In the genomic region with DNA sequence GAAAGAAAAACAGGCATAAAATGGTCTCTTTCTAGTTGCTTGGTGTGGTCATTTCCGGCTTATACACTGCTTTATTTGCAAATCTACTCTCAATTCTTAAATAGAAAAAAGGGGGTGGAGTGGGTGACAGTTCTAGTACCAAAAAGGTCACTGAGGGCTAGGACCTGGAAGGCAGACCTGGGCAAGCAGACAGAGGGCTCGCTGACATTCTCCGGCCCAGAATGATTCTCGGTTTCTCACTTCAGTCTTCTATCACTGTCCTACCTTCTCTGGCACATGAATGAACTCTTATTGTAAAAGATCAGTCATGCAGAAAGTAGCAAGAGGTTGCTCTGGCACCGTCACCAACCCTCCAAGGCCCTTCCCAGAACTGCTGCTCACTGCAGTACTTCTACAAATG, we compare ENCODE assay signal across 13 cellular contexts. TPM values are rescaled to one million over a fixed set of nuclear protein-coding genes. Genes with fewer than 3 reads are reported as not detected.
DNase-seq lines count a peak whose midpoint lies in the region; ATAC-seq and TF ChIP-seq lines count a peak whose summit lies in the region.
"Had no signal": no experiment of that assay in that cellular context is flagged by ENCODE, and none has a peak within 500 bp of the region (broad histone marks: within the 10 kb centered on the region; RNA-seq: fewer than 3 reads in every experiment).

No MANE protein-coding gene starts in this region.

- peaks cover 24% of the 10 kb centered on the region for H3K36me3 Mint-ChIP-seq in endodermal cell (ENCODE audit: low read depth)

- peaks cover 8% of the 10 kb centered on the region; the same call in 1 of the 2 replicates for H3F3A ChIP-seq in DOHH2 (ENCODE audit: control insufficient read depth, insufficient read depth)

- no peak overlapping the region for H3K4me3 Mint-ChIP-seq in endodermal cell

- H3K79me2 ChIP-seq in DOHH2 (ENCODE audit: control insufficient read depth, low read length), result peaks cover 48% of the 10 kb centered on the region

- H3K27me3 ChIP-seq in DOHH2 (ENCODE audit: control insufficient read depth, low read length) (no peaks in the 10 kb centered on the region), endodermal cell (ENCODE audit: control insufficient read depth, insufficient read depth, low read length, poor library complexity, severe bottlenecking) (no peaks in the 10 kb centered on the region), tibial nerve (no peaks in the 10 kb centered on the region)
- H3K27me3 ChIP-seq: BLaER1 treated with 17β-estradiol and CSF1 and Interleukin-3, amounts not matched to agents 10 nM and 100 nM had no signal

- ATAC-seq in GM21529 (IDR thresholded peaks at IDR 0.05; ENCODE audit: unreplicated experiment) (peak; percentile 49), GM21515 (IDR thresholded peaks at IDR 0.05; ENCODE audit: unreplicated experiment) (no peak)

- H3K4me2 ChIP-seq in DOHH2 (ENCODE audit: low read length), result peak overlapping the region; percentile 10; the same call in 1 of the 2 replicates

- no peak for TF ChIP-seq POLR2A in tibial nerve (IDR thresholded peaks at IDR 0.05)

- no peaks in the 10 kb centered on the region for H3K27me3 Mint-ChIP-seq in endodermal cell (ENCODE audit: insufficient read depth)

- H3K36me3 ChIP-seq in DOHH2 (ENCODE audit: control insufficient read depth, low read length), result peaks cover 76% of the 10 kb centered on the region
- H3K36me3 ChIP-seq in endodermal cell (ENCODE audit: control insufficient read depth, insufficient read depth, low read length), result peaks cover 28% of the 10 kb centered on the region
- no peaks in the 10 kb centered on the region for H3K36me3 ChIP-seq in tibial nerve
- H3K36me3 ChIP-seq: BLaER1 treated with 17β-estradiol and CSF1 and Interleukin-3, amounts not matched to agents 10 nM and 100 nM; suprapubic skin had no signal

- H4K20me1 ChIP-seq in DOHH2 (ENCODE audit: control insufficient read depth, insufficient read depth, low read depth, low read length), result no peaks in the 10 kb centered on the region; the same call in 1 of the 2 replicates
- H4K20me1 ChIP-seq: BLaER1 treated with 17β-estradiol and CSF1 and Interleukin-3, amounts not matched to agents 10 nM and 100 nM had no signal

- DNase-seq in NCI-H2081 treated with DMSO at 0.1 percent for 48 hours (lab: John Stamatoyannopoulos, UW) (peak; percentile 37), endodermal cell (no peak), MV-4-11 (lab: John Stamatoyannopoulos, UW) (no peak), NOMO-1 treated with DMSO at 0.1 percent for 48 hours (lab: John Stamatoyannopoulos, UW; ENCODE audit: unreplicated experiment) (no peak), tibial nerve (ENCODE audit: low spot score in 2 of 2) (no peak)
- DNase-seq: islet precursor cell, nucleus accumbens had no signal

- peaks cover 34% of the 10 kb centered on the region for H3K4me1 Mint-ChIP-seq in endodermal cell

- H3K27ac ChIP-seq in DOHH2 (ENCODE audit: low read depth, low read length) (no peak overlapping the region), endodermal cell (ENCODE audit: low read depth, low read length) (no peak overlapping the region), tibial nerve (no peak overlapping the region)
- H3K27ac ChIP-seq: BLaER1 treated with 17β-estradiol and CSF1 and Interleukin-3, amounts not matched to agents 10 nM and 100 nM; HL-60; suprapubic skin had no signal

- TF ChIP-seq CTCF in DOHH2 (IDR thresholded peaks at IDR 0.05; ENCODE audit: low read depth, low read length, poor library complexity, severe bottlenecking) (no peak), endodermal cell (conservative IDR thresholded peaks at IDR 0.05) (no peak), tibial nerve (IDR thresholded peaks at IDR 0.05) (no peak)

- H3K9ac ChIP-seq in endodermal cell (ENCODE audit: extremely low read depth, low read length, poor library complexity, severe bottlenecking), result no peak overlapping the region
- H3K9ac ChIP-seq: BLaER1 treated with 17β-estradiol and CSF1 and Interleukin-3, amounts not matched to agents 10 nM and 100 nM had no signal

- TF ChIP-seq EP300 in tibial nerve (IDR thresholded peaks at IDR 0.05), result no peak

- no peaks in the 10 kb centered on the region for H3K9me2 ChIP-seq in DOHH2 (replicated peaks; ENCODE audit: control insufficient read depth, low read length)

- no peaks in the 10 kb centered on the region for H3K9me3 Mint-ChIP-seq in endodermal cell

- H3K9me3 ChIP-seq in DOHH2 (ENCODE audit: control insufficient read depth, insufficient read depth, low read length) (no peaks in the 10 kb centered on the region), endodermal cell (ENCODE audit: control insufficient read depth, low read length) (no peaks in the 10 kb centered on the region), tibial nerve (no peaks in the 10 kb centered on the region)
- H3K9me3 ChIP-seq: BLaER1 treated with 17β-estradiol and CSF1 and Interleukin-3, amounts not matched to agents 10 nM and 100 nM; suprapubic skin had no signal

- H3K4me3 ChIP-seq in DOHH2 (ENCODE audit: low read length) (no peak overlapping the region), endodermal cell (ENCODE audit: low read length) (no peak overlapping the region), tibial nerve (no peak overlapping the region)
- H3K4me3 ChIP-seq: BLaER1 treated with 17β-estradiol and CSF1 and Interleukin-3, amounts not matched to agents 10 nM and 100 nM; suprapubic skin had no signal

- H3K27ac Mint-ChIP-seq in endodermal cell, result peak overlapping the region; percentile 35

- WGBS in endodermal cell (ENCODE audit: insufficient coverage in 1 of 2, insufficient read length in 1 of 2), 2 experiments, result 57 to 92% methylated on average over 4 to 5 of the region's 5 CpGs
- WGBS in tibial nerve, 2 donors, result 87 to 89% methylated on average over 5 of the region's 5 CpGs

- H3K4me1 ChIP-seq in DOHH2 (ENCODE audit: control insufficient read depth, low read length), result peaks cover 32% of the 10 kb centered on the region
- H3K4me1 ChIP-seq in endodermal cell (ENCODE audit: control insufficient read depth, insufficient read depth, low read length), result peaks cover 10% of the 10 kb centered on the region
- H3K4me1 ChIP-seq in tibial nerve, result no peaks in the 10 kb centered on the region
- H3K4me1 ChIP-seq: suprapubic skin had no signal

RNA-seq across cellular contexts. Expression of gene MALSU1, which starts 54.0 kb away (rescaled TPM):
- 10 to 100 TPM; 73.5 to 87.4 TPM for total RNA-seq in endodermal cell
- polyA plus RNA-seq in endodermal cell (2013, experiment 1 of 2), result 69.1 TPM
- 64.2 TPM for polyA plus RNA-seq in endodermal cell (2013, experiment 2 of 2)
- total RNA-seq in tibial nerve, result 100 to 1,000 TPM in 1 of 4 donors, 10 to 100 TPM in 3; 41.4 to 107 (median 55.8) TPM
